1 cellular context compared by ENCODE assay signal in genomic region chr7:128777156-128778123, GRCh38.
A peak's percentile ranks its signal among the peaks of the same experiment; 100 is the strongest.
TF ChIP-seq lines count a peak whose summit lies in the region.

No MANE protein-coding gene starts in this region.

TF ChIP-seq in K562, 482 proteins besides CTCF, POLR2A, EP300 and RAD21 (continued from another document and continues in another):
- TF ChIP-seq ZNF395 (CRISPR knock-in tag; IDR thresholded peaks at IDR 0.05) (no peak), SMARCE1 (IDR thresholded peaks at IDR 0.05) (peak; percentile 93), PRMT5 (CRISPR knock-in tag; IDR thresholded peaks at IDR 0.05) (no peak), C11orf30 (IDR thresholded peaks at IDR 0.05; ENCODE audit: low read depth) (no peak), RREB1 (CRISPR knock-in tag; IDR thresholded peaks at IDR 0.05) (no peak), NR2F6 (CRISPR knock-in tag; IDR thresholded peaks at IDR 0.05) (no peak), ZNF408 (CRISPR knock-in tag; IDR thresholded peaks at IDR 0.05; ENCODE audit: low read depth) (no peak), RBM22 (IDR thresholded peaks at IDR 0.05; ENCODE audit: low read depth, low read length, poor library complexity, severe bottlenecking) (no peak), CHAMP1 (IDR thresholded peaks at IDR 0.05) (0 out of 2 replicates have a peak, but pooled peaks have one; percentile 22), ZNF384 (IDR thresholded peaks at IDR 0.05; ENCODE audit: low read depth, low read length) (peak; percentile 93), LEF1 (IDR thresholded peaks at IDR 0.05) (peak; percentile 69), E2F3 (CRISPR knock-in tag; IDR thresholded peaks at IDR 0.05) (no peak), CBX5 (IDR thresholded peaks at IDR 0.05; ENCODE audit: borderline replicate concordance, low read depth) (no peak), MIER1 (IDR thresholded peaks at IDR 0.05; ENCODE audit: low read depth) (0 out of 2 replicates have a peak, but pooled peaks have one; percentile 63), ZNF253 (CRISPR knock-in tag; conservative IDR thresholded peaks at IDR 0.05) (no peak), TAL1 (IDR thresholded peaks at IDR 0.05) (0 out of 2 replicates have a peak, but pooled peaks have one; percentile 4), BRF2 (IDR thresholded peaks at IDR 0.05; ENCODE audit: borderline replicate concordance, insufficient read depth, insufficient read length) (no peak), TRIM28 (IDR thresholded peaks at IDR 0.05) (peak; percentile 95), ATF7 (IDR thresholded peaks at IDR 0.05) (peak; percentile 63; the same call in 1 of the 2 replicates), CBFB (CRISPR knock-in tag; IDR thresholded peaks at IDR 0.05) (no peak), NR1H2 (CRISPR knock-in tag; IDR thresholded peaks at IDR 0.05) (no peak), ADNP (tag; IDR thresholded peaks at IDR 0.05) (peak; percentile 57; the same call in 1 of the 2 replicates), FOS (IDR thresholded peaks at IDR 0.05; ENCODE audit: extremely low read depth, insufficient read length) (no peak), PHTF2 (CRISPR knock-in tag; IDR thresholded peaks at IDR 0.05) (no peak), TRIM24 (IDR thresholded peaks at IDR 0.05) (peak; percentile 97 to 98), COPS2 (conservative IDR thresholded peaks at IDR 0.05) (no peak), NBN (IDR thresholded peaks at IDR 0.05; ENCODE audit: low read depth) (peak; percentile 89; the same call in 1 of the 2 replicates), FOXK2 (conservative IDR thresholded peaks at IDR 0.05 in 1 of 2, IDR thresholded peaks at IDR 0.05 in 1 of 2; ENCODE audit: low read depth in 2 of 2) (peak; percentile 52 to 53; a peak in 2 of 4 replicates), SOX6 (IDR thresholded peaks at IDR 0.05) (no peak; the same call in 1 of the 2 replicates), FOXP1 (CRISPR knock-in tag; IDR thresholded peaks at IDR 0.05) (no peak), HMBOX1 (IDR thresholded peaks at IDR 0.05) (0 out of 2 replicates have a peak, but pooled peaks have one; percentile 33), POLR2H (tag; IDR thresholded peaks at IDR 0.05; ENCODE audit: low read depth) (peak; percentile 36), DPF2 (IDR thresholded peaks at IDR 0.05) (peak; percentile 95), HMGXB4 (CRISPR knock-in tag; IDR thresholded peaks at IDR 0.05) (no peak), FOSL1 (tag; conservative IDR thresholded peaks at IDR 0.05) (peak; percentile 99), CC2D1A (IDR thresholded peaks at IDR 0.05) (0 out of 2 replicates have a peak, but pooled peaks have one; percentile 19), ZNF584 (CRISPR knock-in tag; IDR thresholded peaks at IDR 0.05; ENCODE audit: low read depth) (no peak), GTF2E2 (tag; IDR thresholded peaks at IDR 0.05) (no peak), CAMTA2 (CRISPR knock-in tag; conservative IDR thresholded peaks at IDR 0.05) (no peak), MLLT1 (IDR thresholded peaks at IDR 0.05) (peak; percentile 33 to 63; a peak in 3 of 4 replicates), GTF2A2 (tag; IDR thresholded peaks at IDR 0.05) (no peak), ZSCAN29 (IDR thresholded peaks at IDR 0.05) (no peak), PKNOX1 (IDR thresholded peaks at IDR 0.05) (no peak), JUND (IDR thresholded peaks at IDR 0.05; ENCODE audit: borderline replicate concordance, low read depth, low read length) (peak; percentile 97), JUND (tag; IDR thresholded peaks at IDR 0.05; ENCODE audit: borderline replicate concordance, low read depth, low read length) (peak; percentile 100), HBP1 (CRISPR knock-in tag; IDR thresholded peaks at IDR 0.05) (no peak), ELK3 (CRISPR knock-in tag; IDR thresholded peaks at IDR 0.05) (no peak), MYC (IDR thresholded peaks at IDR 0.05; ENCODE audit: low read depth, low read length) (no peak), MYC (CRISPR knock-in tag; IDR thresholded peaks at IDR 0.05; ENCODE audit: borderline replicate concordance, low read depth) (no peak), ZNF444 (CRISPR knock-in tag; IDR thresholded peaks at IDR 0.05) (no peak), STAG1 (CRISPR knock-in tag; IDR thresholded peaks at IDR 0.05; ENCODE audit: borderline replicate concordance) (no peak)
